ENCODE assay signal across 24 cellular contexts in genomic region chr12:112503521-112503920, GRCh38.
"Had no signal": no experiment of that assay in that cellular context is flagged by ENCODE, and none has a peak within 500 bp of the region (broad histone marks: within the 10 kb centered on the region; RNA-seq: fewer than 3 reads in every experiment).

No MANE protein-coding gene starts in this region.

- H3K9me3 Mint-ChIP-seq: activated naive CD4-positive, alpha-beta T cell treated with anti-CD3 and anti-CD28 coated beads for 36 hours; activated T-cell treated with anti-CD3 and anti-CD28 coated beads, Interleukin-2, amount 50 U/mL, for 4 hours; naive thymus-derived CD8-positive, alpha-beta T cell; stimulated activated memory B cell treated with anti-CD40 and anti-IgM and Interleukin-4, amounts not matched to agents 10 μg/mL and 1 μg/mL and 100 μg/mL, for 72 hours had no signal

- H3K27me3 ChIP-seq: brain microvascular endothelial cell, foreskin keratinocyte, left lung, right lobe of liver, uterus had no signal

- H3K27ac Mint-ChIP-seq: activated naive CD4-positive, alpha-beta T cell treated with anti-CD3 and anti-CD28 coated beads for 36 hours; stimulated activated memory B cell treated with anti-CD40 and anti-IgM and Interleukin-4, amounts not matched to agents 10 μg/mL and 1 μg/mL and 100 μg/mL, for 72 hours had no signal

- DNase-seq: activated CD4-positive, alpha-beta T cell treated with anti-CD3 and anti-CD28 coated beads, Interleukin-2, amount 50 U/mL, for 1 hour; activated CD4-positive, CD25-positive, alpha-beta regulatory T cell treated with anti-CD3 and anti-CD28 coated beads, Interleukin-2, amount 50 U/mL, for 72 hours; activated CD8-positive, alpha-beta memory T cell treated with anti-CD3 and anti-CD28 coated beads, Interleukin-2, amount 50 U/mL, for 48 hours; activated naive CD4-positive, alpha-beta T cell treated with anti-CD3 and anti-CD28 coated beads for 36 hours; activated T-cell treated with anti-CD3 and anti-CD28 coated beads, Interleukin-2, amount 50 U/mL, for 4 hours; brain microvascular endothelial cell; caudate nucleus; cortex of kidney; effector CD4-positive, alpha-beta T cell; erythroblast; foreskin keratinocyte; kidney; left lung; naive thymus-derived CD8-positive, alpha-beta T cell; occipital lobe; right lobe of liver; small intestine; stimulated activated CD4-positive, alpha-beta T cell treated with anti-CD3 and anti-CD28 coated beads, Interleukin-2, amount 100 ng/mL, for 24 hours; T-helper 1 cell; trophoblast cell; uterus; WERI-Rb-1 had no signal

- H3K27me3 Mint-ChIP-seq: naive thymus-derived CD8-positive, alpha-beta T cell; stimulated activated memory B cell treated with anti-CD40 and anti-IgM and Interleukin-4, amounts not matched to agents 10 μg/mL and 1 μg/mL and 100 μg/mL, for 72 hours had no signal

- ATAC-seq: activated T-cell treated with anti-CD3 and anti-CD28 coated beads, Interleukin-2, amount 50 U/mL, for 4 hours; foreskin keratinocyte; left lung; naive thymus-derived CD8-positive, alpha-beta T cell; right lobe of liver; stimulated activated memory B cell treated with anti-CD40 and anti-IgM and Interleukin-4, amounts not matched to agents 10 μg/mL and 1 μg/mL and 100 μg/mL, for 72 hours had no signal

- H3K4me1 Mint-ChIP-seq: naive thymus-derived CD8-positive, alpha-beta T cell; stimulated activated memory B cell treated with anti-CD40 and anti-IgM and Interleukin-4, amounts not matched to agents 10 μg/mL and 1 μg/mL and 100 μg/mL, for 72 hours had no signal

- H3K4me3 ChIP-seq: left lung, lung, right lobe of liver, uterus had no signal

- H3K27ac ChIP-seq: brain microvascular endothelial cell, foreskin keratinocyte, left lung, right lobe of liver, uterus, WERI-Rb-1 had no signal

- H3K4me3 Mint-ChIP-seq: activated naive CD4-positive, alpha-beta T cell treated with anti-CD3 and anti-CD28 coated beads for 36 hours; activated T-cell treated with anti-CD3 and anti-CD28 coated beads, Interleukin-2, amount 50 U/mL, for 4 hours; naive thymus-derived CD8-positive, alpha-beta T cell; stimulated activated memory B cell treated with anti-CD40 and anti-IgM and Interleukin-4, amounts not matched to agents 10 μg/mL and 1 μg/mL and 100 μg/mL, for 72 hours had no signal
